Comparison of ENCODE assay signal across 10 cellular contexts in genomic region chr16:56630134-56630533, GRCh38. TPM values are rescaled to one million over a fixed set of nuclear protein-coding genes. Genes with fewer than 3 reads are reported as not detected.
DNase-seq lines count a peak whose midpoint lies in the region; ATAC-seq and TF ChIP-seq lines count a peak whose summit lies in the region.
"Had no signal": no experiment of that assay in that cellular context is flagged by ENCODE, and none has a peak within 500 bp of the region (broad histone marks: within the 10 kb centered on the region; RNA-seq: fewer than 3 reads in every experiment).

No MANE protein-coding gene starts in this region.

- DNase-seq in neural crest cell (ENCODE audit: low read depth, low spot score): no peak
- DNase-seq in GF-D8 (lab: John Stamatoyannopoulos, UW): no peak
- DNase-seq in effector CD8-positive, alpha-beta T cell (lab: John Stamatoyannopoulos, UW): no peak
- DNase-seq in SW480 (ENCODE audit: low spot score): no peak

- H3K27me3 Mint-ChIP-seq in neural crest cell (ENCODE audit: low read depth): peaks cover 94% of the 10 kb centered on the region

- TF ChIP-seq CTCF in neural crest cell (conservative IDR thresholded peaks at IDR 0.05): no peak

- H3K4me3 Mint-ChIP-seq in neural crest cell: peak overlapping the region; percentile 16

- no peak overlapping the region for H3K27ac Mint-ChIP-seq in neural crest cell (ENCODE audit: unreplicated experiment)

- peak; percentile 63 for ATAC-seq in GM18873 (IDR thresholded peaks at IDR 0.05; ENCODE audit: low FRiP score, unreplicated experiment)
- peak; percentile 76 for ATAC-seq in GM21786 (IDR thresholded peaks at IDR 0.05; ENCODE audit: unreplicated experiment)
- peak; percentile 84 for ATAC-seq in HG03460 (IDR thresholded peaks at IDR 0.05; ENCODE audit: unreplicated experiment)

- H3K9me3 Mint-ChIP-seq in neural crest cell: no peaks in the 10 kb centered on the region

- H3K36me3 Mint-ChIP-seq in neural crest cell (ENCODE audit: low read depth): no peaks in the 10 kb centered on the region

- peaks cover 10% of the 10 kb centered on the region for H3K4me1 Mint-ChIP-seq in neural crest cell

RNA-seq across cellular contexts. Expression of gene MT1M, which starts 2.3 kb away (rescaled TPM):
- not detected in 2 replicates for total RNA-seq in neural crest cell
- total RNA-seq: NCI-H460 had no signal

RNA-seq across cellular contexts. Expression of gene MT1E, which starts 4.6 kb away (rescaled TPM):
- total RNA-seq in neural crest cell: 0.49 and 0.59 TPM in 2 replicates
- total RNA-seq: NCI-H460 had no signal

RNA-seq across cellular contexts. Expression of gene MT1A, which starts 8.3 kb away (rescaled TPM):
- total RNA-seq in neural crest cell: not detected in 2 replicates
- total RNA-seq: Daoy had no signal

RNA-seq across cellular contexts. Expression of gene MT1B, which starts 21.6 kb away (rescaled TPM):
- total RNA-seq in neural crest cell: not detected in 2 replicates
- total RNA-seq: Daoy, NCI-H460, pulmonary artery endothelial cell had no signal

RNA-seq across cellular contexts. Expression of gene MT2A, which starts 21.8 kb away (rescaled TPM):
- 11.6 and 13.8 TPM in 2 replicates for total RNA-seq in neural crest cell
